In genomic region chr9:96009223-96009602, GRCh38 we compare ENCODE assay signal across 18 cellular contexts.
DNase-seq lines count a peak whose midpoint lies in the region; TF ChIP-seq lines count a peak whose summit lies in the region.
"Had no signal": no experiment of that assay in that cellular context is flagged by ENCODE, and none has a peak within 500 bp of the region (broad histone marks: within the 10 kb centered on the region; RNA-seq: fewer than 3 reads in every experiment).

No MANE protein-coding gene starts in this region.

- no peaks in the 10 kb centered on the region for H3K27me3 ChIP-seq in BLaER1 treated with 17β-estradiol and CSF1 and Interleukin-3, amounts not matched to agents 10 nM and 100 nM
- H3K27me3 ChIP-seq: heart right ventricle, SJSA1 had no signal

- H3K4me1 ChIP-seq in BLaER1 treated with 17β-estradiol and CSF1 and Interleukin-3, amounts not matched to agents 10 nM and 100 nM = peaks cover 26 to 55% (median 44%) of the 10 kb centered on the region in 10 experiments
- H3K4me1 ChIP-seq: lower lobe of right lung had no signal

- H3K27me3 Mint-ChIP-seq in immature natural killer cell (ENCODE audit: low read depth in 3 of 3) (peaks cover 0 to 11% (median 8%) of the 10 kb centered on the region in 3 donors), type B pancreatic cell (no peaks in the 10 kb centered on the region)

- no peak overlapping the region for H3K4me3 ChIP-seq in BLaER1 treated with 17β-estradiol and CSF1 and Interleukin-3, amounts not matched to agents 10 nM and 100 nM
- H3K4me3 ChIP-seq: heart right ventricle, lower lobe of right lung, SJSA1 had no signal

- peaks cover 6 to 11% of the 10 kb centered on the region in 2 donors for H3K4me1 Mint-ChIP-seq in immature natural killer cell
- no peaks in the 10 kb centered on the region for H3K4me1 Mint-ChIP-seq in type B pancreatic cell (ENCODE audit: unreplicated experiment)

- peak overlapping the region; percentile 24 to 78 (median 55); a peak in 21 of 22 replicates for H3K4me2 ChIP-seq in BLaER1 treated with 17β-estradiol and CSF1 and Interleukin-3, amounts not matched to agents 10 nM and 100 nM

- H3K27ac Mint-ChIP-seq in immature natural killer cell (peak overlapping the region in 3 of 6 donors; percentile 97 to 100 (median 98)), type B pancreatic cell (no peak overlapping the region)
- H3K27ac Mint-ChIP-seq: HFFc6 had no signal

- H3K9me3 Mint-ChIP-seq in immature natural killer cell (no peaks in the 10 kb centered on the region), type B pancreatic cell (no peaks in the 10 kb centered on the region)
- H3K9me3 Mint-ChIP-seq: HFFc6 had no signal

- H3K9ac ChIP-seq in BLaER1 treated with 17β-estradiol and CSF1 and Interleukin-3, amounts not matched to agents 10 nM and 100 nM = peak overlapping the region in 3 of 11 experiments; percentile 23 to 58 (median 40); a peak in 6 of 22 replicates

- H3K36me3 Mint-ChIP-seq in immature natural killer cell = peaks cover 0 to 14% (median 8%) of the 10 kb centered on the region in 3 donors
- peaks cover 22% of the 10 kb centered on the region for H3K36me3 Mint-ChIP-seq in type B pancreatic cell

- peaks cover 66 to 100% (median 85%) of the 10 kb centered on the region in 11 experiments for H3K36me3 ChIP-seq in BLaER1 treated with 17β-estradiol and CSF1 and Interleukin-3, amounts not matched to agents 10 nM and 100 nM

- peak overlapping the region; percentile 65 to 82 (median 79) for H3K4me3 Mint-ChIP-seq in immature natural killer cell
- no peak overlapping the region for H3K4me3 Mint-ChIP-seq in type B pancreatic cell
- H3K4me3 Mint-ChIP-seq: HFFc6 had no signal

- peak overlapping the region in 9 of 11 experiments; percentile 14 to 79 (median 69); a peak in 16 of 22 replicates for H3K27ac ChIP-seq in BLaER1 treated with 17β-estradiol and CSF1 and Interleukin-3, amounts not matched to agents 10 nM and 100 nM
- H3K27ac ChIP-seq in VCaP = peak overlapping the region; percentile 61
- H3K27ac ChIP-seq: lower lobe of right lung, SJSA1 had no signal

- peak; percentile 71 for DNase-seq in NCI-H2029 (lab: John Stamatoyannopoulos, UW)
- no peak for DNase-seq in NCI-H2029 treated with DMSO at 0.1 percent for 48 hours (lab: John Stamatoyannopoulos, UW)
- DNase-seq in immature natural killer cell = no peak
- no peak for DNase-seq in NCI-H1105 treated with DMSO at 0.1 percent for 48 hours (lab: John Stamatoyannopoulos, UW)
- DNase-seq in foreskin melanocyte = no peak
- no peak for DNase-seq in type B pancreatic cell (ENCODE audit: extremely low spot score, unreplicated experiment)
- DNase-seq: 8988T, aorta, DMS53, heart right ventricle, HFFc6, Kasumi-1, lower lobe of right lung, NCI-H1417, NCI-H774 had no signal

- no peak for TF ChIP-seq CTCF in VCaP (conservative IDR thresholded peaks at IDR 0.05)
- no peak for TF ChIP-seq CTCF in type B pancreatic cell (conservative IDR thresholded peaks at IDR 0.05)

- H4K20me1 ChIP-seq in BLaER1 treated with 17β-estradiol and CSF1 and Interleukin-3, amounts not matched to agents 10 nM and 100 nM = no peaks in the 10 kb centered on the region

- H3K9me3 ChIP-seq in BLaER1 treated with 17β-estradiol and CSF1 and Interleukin-3, amounts not matched to agents 10 nM and 100 nM (replicated peaks in 1 of 11) = peaks cover 0 to 13% (median 5%) of the 10 kb centered on the region in 11 experiments; a peak in 8 of 22 replicates
- H3K9me3 ChIP-seq: heart right ventricle, lower lobe of right lung, SJSA1 had no signal
